10 cellular contexts compared by ENCODE assay signal in the genomic region with DNA sequence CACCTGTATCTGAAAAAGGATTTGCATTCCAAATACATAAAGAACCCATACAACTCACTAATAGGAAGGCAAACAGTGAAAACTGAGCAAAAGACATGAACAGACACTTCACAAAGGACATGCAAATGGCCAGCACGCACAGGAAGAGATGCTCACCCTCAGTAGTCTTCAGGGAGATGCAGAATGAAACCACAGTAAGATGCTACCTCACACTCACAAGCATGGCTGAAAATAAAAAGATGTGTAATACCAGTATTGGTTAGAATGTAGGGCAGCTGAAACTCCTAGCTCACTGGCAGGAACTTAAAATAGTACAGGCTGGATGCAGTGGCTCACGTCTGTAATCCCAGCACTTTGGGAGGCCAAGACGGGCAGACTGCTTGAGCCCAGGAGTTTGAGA.
DNase-seq lines count a peak whose midpoint lies in the region; ATAC-seq and TF ChIP-seq lines count a peak whose summit lies in the region.
"Had no signal": no experiment of that assay in that cellular context is flagged by ENCODE, and none has a peak within 500 bp of the region (broad histone marks: within the 10 kb centered on the region; RNA-seq: fewer than 3 reads in every experiment).

No MANE protein-coding gene starts in this region.

- no peaks in the 10 kb centered on the region for H3K27me3 ChIP-seq in MM.1S (replicated peaks; ENCODE audit: insufficient read depth, low read length)
- no peaks in the 10 kb centered on the region for H3K27me3 ChIP-seq in esophagus muscularis mucosa
- H3K27me3 ChIP-seq: SJCRH30 had no signal

- H3K4me3 ChIP-seq in MM.1S (ENCODE audit: low read length) (0 out of 2 replicates have a peak overlapping the region, but pooled peaks have one; percentile 16), esophagus muscularis mucosa (no peak overlapping the region)
- H3K4me3 ChIP-seq: SJCRH30 had no signal

- no peak for TF ChIP-seq EP300 in esophagus muscularis mucosa (IDR thresholded peaks at IDR 0.05)

- WGBS in esophagus muscularis mucosa: 63% methylated on average over 3 of the region's 3 CpGs

- 0 out of 2 replicates have a peak, but pooled peaks cover 4% of the 10 kb centered on the region for H3K79me2 ChIP-seq in MM.1S (ENCODE audit: low read length)

- H3K4me2 ChIP-seq in MM.1S (ENCODE audit: low read depth, low read length): peak overlapping the region; percentile 30; the same call in 1 of the 2 replicates

- H4K20me1 ChIP-seq in MM.1S (ENCODE audit: insufficient read depth, low read length): no peaks in the 10 kb centered on the region

- no peak for TF ChIP-seq CTCF in GM10266 (IDR thresholded peaks at IDR 0.05; ENCODE audit: control insufficient read depth, insufficient read depth, low read depth, missing control alignments)
- TF ChIP-seq CTCF in MM.1S (IDR thresholded peaks at IDR 0.05; ENCODE audit: low read length): no peak
- no peak for TF ChIP-seq CTCF in esophagus muscularis mucosa (IDR thresholded peaks at IDR 0.05)

- H3F3A ChIP-seq in MM.1S (ENCODE audit: insufficient read depth, low read length): peaks cover 37% of the 10 kb centered on the region

- peak; percentile 55 for DNase-seq in GM10266 (ENCODE audit: extremely low spot score)
- peak; percentile 38 for DNase-seq in GM19240 (ENCODE audit: insufficient read length, low spot score)
- peak; percentile 88 for DNase-seq in MM.1S
- no peak for DNase-seq in DMS153 treated with DMSO at 0.1 percent for 48 hours (lab: John Stamatoyannopoulos, UW; ENCODE audit: unreplicated experiment)
- no peak for DNase-seq in NCI-H1105 (lab: John Stamatoyannopoulos, UW)
- DNase-seq in esophagus muscularis mucosa (ENCODE audit: extremely low spot score): no peak
- DNase-seq in KG1 (lab: John Stamatoyannopoulos, UW): no peak
- DNase-seq: activated CD4-positive, alpha-beta T cell treated with anti-CD3 and anti-CD28 coated beads for 1 hour; SJCRH30 had no signal

- peak; percentile 79 for ATAC-seq in HG02884 (IDR thresholded peaks at IDR 0.05; ENCODE audit: unreplicated experiment)

- TF ChIP-seq POLR2A in esophagus muscularis mucosa (IDR thresholded peaks at IDR 0.05; ENCODE audit: low read depth): no peak

- no peak overlapping the region for H3K9ac ChIP-seq in MM.1S (ENCODE audit: low read length)

- intact Hi-C loops in esophagus muscularis mucosa (cut with DNase I): loop anchor here (5.0 kb wide), 1 partner anchor 397 kb away; no protein-coding TSS in a partner anchor

- no peaks in the 10 kb centered on the region for H3K9me2 ChIP-seq in MM.1S (replicated peaks; ENCODE audit: insufficient read depth, low read length)

- H3K27ac ChIP-seq in MM.1S (ENCODE audit: low read length): peak overlapping the region; percentile 79
- H3K27ac ChIP-seq in esophagus muscularis mucosa (replicated peaks in 1 of 4): no peak overlapping the region
- H3K27ac ChIP-seq: SJCRH30 had no signal

- H3K9me3 ChIP-seq in MM.1S (replicated peaks; ENCODE audit: insufficient read depth, low read length): no peaks in the 10 kb centered on the region
- H3K9me3 ChIP-seq in esophagus muscularis mucosa: no peaks in the 10 kb centered on the region
- H3K9me3 ChIP-seq: SJCRH30 had no signal

- no peak overlapping the region; the same call in 1 of the 2 replicates for H2AFZ ChIP-seq in MM.1S (ENCODE audit: low read length)

- H3K36me3 ChIP-seq in MM.1S (replicated peaks; ENCODE audit: insufficient read depth, low read length): no peaks in the 10 kb centered on the region
- no peaks in the 10 kb centered on the region for H3K36me3 ChIP-seq in esophagus muscularis mucosa
- H3K36me3 ChIP-seq: SJCRH30 had no signal

- H3K4me1 ChIP-seq in MM.1S (ENCODE audit: low read length): peaks cover 48% of the 10 kb centered on the region
- no peaks in the 10 kb centered on the region for H3K4me1 ChIP-seq in esophagus muscularis mucosa
- H3K4me1 ChIP-seq: SJCRH30 had no signal

Comparison
In these comparisons a context has a peak if more than half of its experiments do, and no peak if none do; other contexts are left out.
1. DNase-seq: peak in GM10266 (single experiment), GM19240 (single experiment) and MM.1S (single experiment); none in DMS153 treated with DMSO at 0.1 percent for 48 hours (single experiment), NCI-H1105 (single experiment), esophagus muscularis mucosa (single experiment) and KG1 (single experiment).